In the genomic region with DNA sequence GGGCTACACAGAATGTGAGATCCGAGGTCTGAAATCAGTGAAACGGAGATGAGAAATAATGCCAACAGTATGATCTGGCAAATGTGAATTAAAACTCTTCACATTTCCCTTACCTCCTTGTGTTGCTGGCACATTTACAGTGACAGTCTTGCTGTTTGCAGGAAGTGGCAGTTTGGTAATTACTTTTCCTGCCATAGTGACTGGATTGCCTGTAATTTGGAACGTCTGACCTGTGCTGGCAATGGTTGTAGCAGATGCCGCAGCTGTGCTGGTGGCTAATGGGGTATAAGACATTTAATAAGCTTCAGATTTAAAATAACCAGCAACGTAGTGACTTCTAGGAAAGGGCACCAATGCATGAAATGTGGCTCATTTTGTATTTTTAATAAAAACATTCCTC, we compare ENCODE assay signal across 8 cellular contexts. TPM values are rescaled to one million over a fixed set of nuclear protein-coding genes. Genes with fewer than 3 reads are reported as not detected.
DNase-seq lines count a peak whose midpoint lies in the region; ATAC-seq, FAIRE-seq and TF ChIP-seq lines count a peak whose summit lies in the region.
"Not testable (repeated sequence)": the region's sequence is repeated elsewhere in the genome, so short reads cannot be mapped to it uniquely, and the experiment has no call there.

No MANE protein-coding gene starts in this region.

- peak; percentile 85 for FAIRE-seq in astrocyte (lab: Jason Lieb, UNC)

- not testable (repeated sequence) for TF ChIP-seq CTCF in CD8-positive, alpha-beta T cell (IDR thresholded peaks at IDR 0.05); VCaP (conservative IDR thresholded peaks at IDR 0.05); astrocyte (IDR thresholded peaks at IDR 0.05; ENCODE audit: insufficient read depth, low read depth, low read length)

- H3K9ac ChIP-seq in astrocyte (ENCODE audit: low read length), result not testable (repeated sequence)

- intact Hi-C loops in CD8-positive, alpha-beta T cell (cut with DNase I, micrococcal nuclease); left colon (cut with DNase I, micrococcal nuclease): not testable (repeated sequence)

- H3K36me3 ChIP-seq in CD8-positive, alpha-beta T cell (ENCODE audit: insufficient read depth, low read length); astrocyte (ENCODE audit: insufficient read depth, low read length): not testable (repeated sequence)

- H3K27me3 Mint-ChIP-seq in CD8-positive, alpha-beta T cell (ENCODE audit: low read depth); activated T-cell treated with anti-CD3 and anti-CD28 coated beads, Interleukin-2, amount 50 U/mL, for 72 hours (ENCODE audit: low read depth); astrocyte (ENCODE audit: low read depth, unreplicated experiment): not testable (repeated sequence)

- peaks cover 36% of the 10 kb centered on the region for H3K4me1 ChIP-seq in CD8-positive, alpha-beta T cell (ENCODE audit: insufficient read depth, low read length)
- peaks cover 12% of the 10 kb centered on the region for H3K4me1 ChIP-seq in astrocyte (ENCODE audit: insufficient read depth, low read length)

- H3K9me3 Mint-ChIP-seq in CD8-positive, alpha-beta T cell; activated T-cell treated with anti-CD3 and anti-CD28 coated beads, Interleukin-2, amount 50 U/mL, for 72 hours; astrocyte (ENCODE audit: unreplicated experiment); stimulated activated effector memory CD8-positive, alpha-beta T cell treated with anti-CD3 and anti-CD28 coated beads, Interleukin-12 subunit alpha, Interleukin-12 subunit beta, amount 100 ng/mL, for 72 hours: not testable (repeated sequence)

- not testable (repeated sequence) for H3K27ac ChIP-seq in CD8-positive, alpha-beta T cell (ENCODE audit: low read depth, low read length); astrocyte (ENCODE audit: low read depth, low read length)
- H3K27ac ChIP-seq in VCaP, result peak overlapping the region; percentile 3; the same call in 1 of the 2 replicates

- not testable (repeated sequence) for H3K4me3 Mint-ChIP-seq in CD8-positive, alpha-beta T cell; astrocyte (ENCODE audit: unreplicated experiment); stimulated activated effector memory CD8-positive, alpha-beta T cell treated with anti-CD3 and anti-CD28 coated beads, Interleukin-12 subunit alpha, Interleukin-12 subunit beta, amount 100 ng/mL, for 72 hours
- H3K4me3 Mint-ChIP-seq in activated T-cell treated with anti-CD3 and anti-CD28 coated beads, Interleukin-2, amount 50 U/mL, for 72 hours, result peak overlapping the region; percentile 49 to 78

- peak overlapping the region; percentile 74 for H3K27ac Mint-ChIP-seq in CD8-positive, alpha-beta T cell
- peak overlapping the region; percentile 29 for H3K27ac Mint-ChIP-seq in activated T-cell treated with anti-CD3 and anti-CD28 coated beads, Interleukin-2, amount 50 U/mL, for 72 hours
- H3K27ac Mint-ChIP-seq in astrocyte (ENCODE audit: unreplicated experiment), result not testable (repeated sequence)
- peak overlapping the region; percentile 29 for H3K27ac Mint-ChIP-seq in stimulated activated effector memory CD8-positive, alpha-beta T cell treated with anti-CD3 and anti-CD28 coated beads, Interleukin-12 subunit alpha, Interleukin-12 subunit beta, amount 100 ng/mL, for 72 hours

- H4K20me1 ChIP-seq in astrocyte (ENCODE audit: insufficient read depth, low read length), result not testable (repeated sequence)

- CTCF ChIA-PET in CD8-positive, alpha-beta T cell (lab: Charles Lee), result interaction anchor here (1.2 kb wide), 1 partner anchor 33 kb away, joined by 4 read pairs; no protein-coding TSS in a partner anchor

- ATAC-seq in CD8-positive, alpha-beta T cell; activated T-cell treated with anti-CD3 and anti-CD28 coated beads, Interleukin-2, amount 50 U/mL, for 72 hours (replicated peaks in 1 of 2); stimulated activated effector memory CD8-positive, alpha-beta T cell treated with anti-CD3 and anti-CD28 coated beads, Interleukin-12 subunit alpha, Interleukin-12 subunit beta, amount 100 ng/mL, for 72 hours: not testable (repeated sequence)
- ATAC-seq in left colon, result peak; percentile 95

- not testable (repeated sequence) for DNase-seq in CD8-positive, alpha-beta T cell; activated T-cell treated with anti-CD3 and anti-CD28 coated beads, Interleukin-2, amount 50 U/mL, for 72 hours; astrocyte (ENCODE audit: low read depth); left colon; stimulated activated effector memory CD8-positive, alpha-beta T cell treated with anti-CD3 and anti-CD28 coated beads, Interleukin-12 subunit alpha, Interleukin-12 subunit beta, amount 100 ng/mL, for 72 hours (ENCODE audit: low spot score in 2 of 2)
- peak in 2 of 3 experiments; percentile 16 to 60 for DNase-seq in NCI-H1417 (lab: John Stamatoyannopoulos, UW)
- DNase-seq in NCI-H82 (lab: John Stamatoyannopoulos, UW), result peak; percentile 26

- H3K36me3 Mint-ChIP-seq in CD8-positive, alpha-beta T cell; activated T-cell treated with anti-CD3 and anti-CD28 coated beads, Interleukin-2, amount 50 U/mL, for 72 hours (ENCODE audit: insufficient read depth in 2 of 2); astrocyte (ENCODE audit: low read depth, unreplicated experiment); stimulated activated effector memory CD8-positive, alpha-beta T cell treated with anti-CD3 and anti-CD28 coated beads, Interleukin-12 subunit alpha, Interleukin-12 subunit beta, amount 100 ng/mL, for 72 hours: not testable (repeated sequence)

- H3K4me1 Mint-ChIP-seq in CD8-positive, alpha-beta T cell (ENCODE audit: low read depth), result peaks cover 35% of the 10 kb centered on the region
- H3K4me1 Mint-ChIP-seq in activated T-cell treated with anti-CD3 and anti-CD28 coated beads, Interleukin-2, amount 50 U/mL, for 72 hours (ENCODE audit: low read depth), result peaks cover 39% of the 10 kb centered on the region
- H3K4me1 Mint-ChIP-seq in astrocyte (ENCODE audit: low read depth, unreplicated experiment); stimulated activated effector memory CD8-positive, alpha-beta T cell treated with anti-CD3 and anti-CD28 coated beads, Interleukin-12 subunit alpha, Interleukin-12 subunit beta, amount 100 ng/mL, for 72 hours: not testable (repeated sequence)

- not testable (repeated sequence) for H2AFZ ChIP-seq in astrocyte (ENCODE audit: low read depth, low read length)

- not testable (repeated sequence) for H3K27me3 ChIP-seq in CD8-positive, alpha-beta T cell (ENCODE audit: insufficient read depth, low read length); astrocyte (ENCODE audit: insufficient read depth, low read length)

- H3K79me2 ChIP-seq in astrocyte (ENCODE audit: insufficient read depth, low read length), result not testable (repeated sequence)

- not testable (repeated sequence) for H3K4me2 ChIP-seq in astrocyte (ENCODE audit: low read length)

- not testable (repeated sequence) for H3K9me3 ChIP-seq in CD8-positive, alpha-beta T cell (ENCODE audit: low read length); astrocyte (ENCODE audit: insufficient read depth, low read depth, low read length)

- H3K4me3 ChIP-seq in CD8-positive, alpha-beta T cell (ENCODE audit: low read depth, low read length); astrocyte (ENCODE audit: insufficient read depth, low read depth, low read length): not testable (repeated sequence)

- POLR2A ChIA-PET in CD8-positive, alpha-beta T cell (lab: Charles Lee), result not testable (repeated sequence)

RNA-seq across cellular contexts. Expression of gene RHOT1, which starts 35.7 kb away (rescaled TPM):
- 10 to 100 TPM; 13.1 to 15.4 TPM for total RNA-seq in CD8-positive, alpha-beta T cell
- 10 to 100 TPM; 24.2 to 29.9 TPM for total RNA-seq in activated T-cell treated with anti-CD3 and anti-CD28 coated beads, Interleukin-2, amount 50 U/mL, for 72 hours
- total RNA-seq in astrocyte (20.1 and 20.9 TPM in 2 replicates), left colon (10 to 100 TPM; 23.0 to 23.1 TPM)
